In the genomic region with DNA sequence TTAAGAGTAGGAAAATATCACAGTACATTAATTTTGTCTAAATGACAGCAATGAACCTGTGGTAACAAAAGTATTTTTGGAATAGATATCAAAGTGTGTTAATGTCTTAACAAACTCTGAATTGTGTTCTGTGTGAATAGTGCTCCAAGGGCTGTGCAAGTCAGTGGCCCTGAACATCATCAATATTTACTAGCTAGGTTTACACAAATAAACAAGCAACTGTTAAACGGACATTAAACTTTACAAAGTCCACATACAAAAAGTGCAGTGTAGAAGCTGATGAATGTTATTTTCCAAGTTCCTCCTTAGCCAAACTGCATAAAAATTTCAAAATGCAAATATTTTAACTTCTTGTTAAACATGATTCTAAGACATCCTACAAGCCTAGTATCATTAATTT, we compare ENCODE assay signal across 25 cellular contexts. TPM values are rescaled to one million over a fixed set of nuclear protein-coding genes. Genes with fewer than 3 reads are reported as not detected.
"Had no signal": no experiment of that assay in that cellular context is flagged by ENCODE, and none has a peak within 500 bp of the region (broad histone marks: within the 10 kb centered on the region; RNA-seq: fewer than 3 reads in every experiment).

No MANE protein-coding gene starts in this region.

- H3K4me3 Mint-ChIP-seq: endodermal cell; memory B cell; nephron progenitor cell; stimulated activated naive B cell treated with anti-CD40 and anti-IgM and Interleukin-4, amounts not matched to agents 10 μg/mL and 1 μg/mL and 100 μg/mL, for 72 hours; T-helper 2 cell treated with Interferon-gamma antibody and Interleukin-4, amounts not matched to agents 5 μg/mL and 100 μg/mL, for 36 hours had no signal

- H3K27ac ChIP-seq: coronary artery, esophagus squamous epithelium, gastroesophageal sphincter, testis, vagina, WERI-Rb-1 had no signal

- H3K4me3 ChIP-seq: coronary artery, esophagus squamous epithelium, gastroesophageal sphincter, vagina had no signal

- DNase-seq: activated CD4-positive, alpha-beta T cell treated with anti-CD3 and anti-CD28 coated beads for 1 hour; activated gamma-delta T cell; endodermal cell; esophagus squamous epithelium; head of caudate nucleus; hypothalamus; nephron progenitor cell; occipital lobe; small intestine; stimulated activated CD4-positive, alpha-beta T cell treated with anti-CD3 and anti-CD28 coated beads, Interleukin-15, amount 100 ng/mL, for 24 hours; stimulated activated CD4-positive, alpha-beta T cell treated with anti-CD3 and anti-CD28 coated beads, Interleukin-2, amount 100 ng/mL, for 48 hours; stimulated activated CD8-positive, alpha-beta memory T cell treated with anti-CD3 and anti-CD28 coated beads, Interleukin-4, amount 100 ng/mL, for 48 hours; stimulated activated naive B cell treated with anti-CD40 and anti-IgM and Interleukin-4, amounts not matched to agents 10 μg/mL and 1 μg/mL and 100 μg/mL, for 72 hours; T-cell; testis; trophoblast cell; WERI-Rb-1 had no signal

- H3K27me3 ChIP-seq: esophagus squamous epithelium, gastroesophageal sphincter, testis, vagina had no signal

- ATAC-seq: activated naive CD4-positive, alpha-beta T cell treated with anti-CD3 and anti-CD28 coated beads, Interleukin-2, amount 50 U/mL, for 72 hours; gastroesophageal sphincter; sciatic nerve; stimulated activated naive B cell treated with anti-CD40 and anti-IgM and Interleukin-4, amounts not matched to agents 10 μg/mL and 1 μg/mL and 100 μg/mL, for 72 hours; T-cell had no signal

- H3K27me3 Mint-ChIP-seq: memory B cell; stimulated activated naive B cell treated with anti-CD40 and anti-IgM and Interleukin-4, amounts not matched to agents 10 μg/mL and 1 μg/mL and 100 μg/mL, for 72 hours; T-cell had no signal

- H3K27ac Mint-ChIP-seq: activated naive CD4-positive, alpha-beta T cell treated with anti-CD3 and anti-CD28 coated beads, Interleukin-2, amount 50 U/mL, for 72 hours; endodermal cell; nephron progenitor cell; T-helper 2 cell treated with Interferon-gamma antibody and Interleukin-4, amounts not matched to agents 5 μg/mL and 100 μg/mL, for 36 hours had no signal

- FAIRE-seq: bronchial epithelial cell, small intestine had no signal

- H3K9me3 Mint-ChIP-seq: activated naive CD4-positive, alpha-beta T cell treated with anti-CD3 and anti-CD28 coated beads, Interleukin-2, amount 50 U/mL, for 72 hours; memory B cell; stimulated activated naive B cell treated with anti-CD40 and anti-IgM and Interleukin-4, amounts not matched to agents 10 μg/mL and 1 μg/mL and 100 μg/mL, for 72 hours; T-cell; T-helper 2 cell treated with Interferon-gamma antibody and Interleukin-4, amounts not matched to agents 5 μg/mL and 100 μg/mL, for 36 hours had no signal

- H3K9me3 ChIP-seq: esophagus squamous epithelium, gastroesophageal sphincter, testis, vagina had no signal

- H3K4me1 Mint-ChIP-seq: endodermal cell, nephron progenitor cell had no signal

RNA-seq across cellular contexts. Expression of a gene that starts 47.8 kb away (rescaled TPM):
- total RNA-seq: activated naive CD4-positive, alpha-beta T cell treated with anti-CD3 and anti-CD28 coated beads, Interleukin-2, amount 50 U/mL, for 72 hours; occipital lobe; sciatic nerve had no signal
